Comparison of ENCODE assay signal across 16 cellular contexts in the genomic region with DNA sequence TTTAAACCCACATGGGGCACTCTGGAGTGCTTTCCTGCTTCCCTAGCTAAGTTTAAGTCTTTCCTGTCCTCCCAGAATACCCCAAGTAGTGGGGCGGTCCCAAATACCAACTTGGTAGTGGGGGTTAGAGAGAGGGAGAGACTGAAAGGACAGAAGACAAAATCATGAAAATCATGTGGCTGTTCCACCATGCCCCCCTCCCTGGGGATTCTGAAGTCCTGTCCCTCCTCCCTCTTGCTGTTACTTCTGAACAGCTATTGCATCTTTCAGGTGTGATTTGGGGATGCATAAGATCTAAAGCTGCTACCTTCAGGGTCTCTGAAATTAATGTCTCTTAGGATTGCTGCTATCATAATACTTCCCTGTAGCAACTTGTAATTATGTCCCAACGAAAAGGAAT.
"Had no signal": no experiment of that assay in that cellular context is flagged by ENCODE, and none has a peak within 500 bp of the region (broad histone marks: within the 10 kb centered on the region; RNA-seq: fewer than 3 reads in every experiment).

No MANE protein-coding gene starts in this region.

- H3K27me3 ChIP-seq: ascending aorta, neural progenitor cell, ovary, transverse colon had no signal

- H3K4me1 Mint-ChIP-seq: neural progenitor cell had no signal

- H3K4me3 Mint-ChIP-seq: activated CD4-positive, alpha-beta T cell treated with anti-CD3 and anti-CD28 coated beads for 36 hours; activated CD8-positive, alpha-beta T cell treated with anti-CD3 and anti-CD28 coated beads, Interleukin-2, amount 10 ng/mL, durations not matched to agents 7 days and 5 days; activated naive CD8-positive, alpha-beta T cell treated with anti-CD3 and anti-CD28 coated beads, Interleukin-2, amount 50 U/mL, for 24 hours; dendritic cell treated with granulocyte-macrophage colony-stimulating factor and Interleukin-4, amounts not matched to agents 40 ng/mL and 50 ng/mL, for 4 days; neural progenitor cell; T-helper 1 cell treated with Interleukin-12 subunit alpha and Interleukin-12 subunit beta and Interleukin-4 antibody, amounts not matched to agents 30 μg/mL and 1 μg/mL, for 36 hours had no signal

- ATAC-seq: activated CD4-positive, alpha-beta T cell treated with anti-CD3 and anti-CD28 coated beads for 36 hours; activated CD8-positive, alpha-beta T cell treated with anti-CD3 and anti-CD28 coated beads, Interleukin-2, amount 10 ng/mL, durations not matched to agents 7 days and 5 days; activated naive CD8-positive, alpha-beta T cell treated with anti-CD3 and anti-CD28 coated beads, Interleukin-2, amount 50 U/mL, for 24 hours had no signal

- H3K27ac ChIP-seq: epithelial cell of prostate, neural progenitor cell, ovary, transverse colon had no signal

- H3K9me3 Mint-ChIP-seq: activated naive CD8-positive, alpha-beta T cell treated with anti-CD3 and anti-CD28 coated beads, Interleukin-2, amount 50 U/mL, for 24 hours; dendritic cell treated with granulocyte-macrophage colony-stimulating factor and Interleukin-4, amounts not matched to agents 40 ng/mL and 50 ng/mL, for 4 days; neural progenitor cell; T-helper 1 cell treated with Interleukin-12 subunit alpha and Interleukin-12 subunit beta and Interleukin-4 antibody, amounts not matched to agents 30 μg/mL and 1 μg/mL, for 36 hours had no signal

- H3K4me3 ChIP-seq: ascending aorta, neural progenitor cell, ovary, transverse colon had no signal

- DNase-seq: activated CD4-positive, alpha-beta T cell treated with anti-CD3 and anti-CD28 coated beads for 36 hours; activated CD8-positive, alpha-beta T cell treated with anti-CD3 and anti-CD28 coated beads, Interleukin-2, amount 10 ng/mL, durations not matched to agents 7 days and 5 days; activated naive CD4-positive, alpha-beta T cell treated with Interleukin-2 at 50 U/mL for 16 hours; activated naive CD8-positive, alpha-beta T cell treated with anti-CD3 and anti-CD28 coated beads, Interleukin-2, amount 50 U/mL, for 24 hours; effector memory CD4-positive, alpha-beta T cell; ovary; SHP77 treated with DMSO at 0.1 percent for 48 hours; stimulated activated CD4-positive, alpha-beta T cell treated with anti-CD3 and anti-CD28 coated beads, Interleukin-4, amount 100 ng/mL, for 1 hour; stimulated activated naive CD4-positive, alpha-beta T cell; substantia nigra; transverse colon had no signal

- H3K9me3 ChIP-seq: ascending aorta, ovary, transverse colon had no signal

- H3K27ac Mint-ChIP-seq: activated CD4-positive, alpha-beta T cell treated with anti-CD3 and anti-CD28 coated beads for 36 hours; activated CD8-positive, alpha-beta T cell treated with anti-CD3 and anti-CD28 coated beads, Interleukin-2, amount 10 ng/mL, durations not matched to agents 7 days and 5 days; activated naive CD8-positive, alpha-beta T cell treated with anti-CD3 and anti-CD28 coated beads, Interleukin-2, amount 50 U/mL, for 24 hours; dendritic cell treated with granulocyte-macrophage colony-stimulating factor and Interleukin-4, amounts not matched to agents 40 ng/mL and 50 ng/mL, for 4 days; neural progenitor cell; T-helper 1 cell treated with Interleukin-12 subunit alpha and Interleukin-12 subunit beta and Interleukin-4 antibody, amounts not matched to agents 30 μg/mL and 1 μg/mL, for 36 hours had no signal

- H3K27me3 Mint-ChIP-seq: activated CD4-positive, alpha-beta T cell treated with anti-CD3 and anti-CD28 coated beads for 36 hours; activated naive CD8-positive, alpha-beta T cell treated with anti-CD3 and anti-CD28 coated beads, Interleukin-2, amount 50 U/mL, for 24 hours; dendritic cell treated with granulocyte-macrophage colony-stimulating factor and Interleukin-4, amounts not matched to agents 40 ng/mL and 50 ng/mL, for 4 days had no signal

- H3K36me3 ChIP-seq: ascending aorta, neural progenitor cell, ovary, transverse colon had no signal
